8 cellular contexts compared by ENCODE assay signal in genomic region chr4:10018818-10019438, GRCh38. TPM values are rescaled to one million over a fixed set of nuclear protein-coding genes. Genes with fewer than 3 reads are reported as not detected.
DNase-seq lines count a peak whose midpoint lies in the region; ATAC-seq and TF ChIP-seq lines count a peak whose summit lies in the region.

No MANE protein-coding gene starts in this region.

- H3K4me3 ChIP-seq in AG04449 (ENCODE audit: low read depth, low read length): peak overlapping the region; percentile 50

- peak; percentile 81 for TF ChIP-seq CTCF in AG04449 (IDR thresholded peaks at IDR 0.05; ENCODE audit: insufficient read depth, low read length, missing control alignments)

- CTCF ChIA-PET in AG04449 (lab: Yijun Ruan, JAX): no interaction called here

- ATAC-seq in GM18867 (IDR thresholded peaks at IDR 0.05; ENCODE audit: unreplicated experiment) (peak; percentile 98), HG03103 (IDR thresholded peaks at IDR 0.05; ENCODE audit: low read depth, unreplicated experiment) (peak; percentile 94), left lobe of liver (peak; percentile 19)

- POLR2A ChIA-PET in AG04449 (lab: Yijun Ruan, JAX): no interaction called here

- peak; percentile 21 for DNase-seq in AG04449 (ENCODE audit: low read depth, low spot score)
- DNase-seq in NCI-H345 (lab: John Stamatoyannopoulos, UW): peak; percentile 81
- DNase-seq in activated CD4-positive, alpha-beta T cell treated with anti-CD3 and anti-CD28 coated beads, Interleukin-2, amount 50 U/mL, for 1 hour: peak; percentile 92
- DNase-seq in dedifferentiated amniotic fluid mesenchymal stem cell (ENCODE audit: extremely low spot score): peak; percentile 76
- DNase-seq in left lobe of liver (ENCODE audit: low spot score): peak; percentile 86
- DNase-seq in stimulated activated CD4-positive, alpha-beta T cell treated with anti-CD3 and anti-CD28 coated beads, Interleukin-2, amount 100 ng/mL, for 24 hours: peak; percentile 92

RNA-seq across cellular contexts. Expression of gene SLC2A9, which starts 2.4 kb away (rescaled TPM):
- 21.7 TPM for total RNA-seq in left lobe of liver

Comparison
In these comparisons a context has a peak if more than half of its experiments do, and no peak if none do; other contexts are left out.
1. Peak in every context shown above with its lines: DNase-seq, ATAC-seq and H3K4me3 ChIP-seq.
2. DNase-seq: peak in every context shown above with its lines; median percentile 92 in activated CD4-positive, alpha-beta T cell treated with anti-CD3 and anti-CD28 coated beads, Interleukin-2, amount 50 U/mL, for 1 hour; 92 in stimulated activated CD4-positive, alpha-beta T cell treated with anti-CD3 and anti-CD28 coated beads, Interleukin-2, amount 100 ng/mL, for 24 hours; 86 in left lobe of liver; 81 in NCI-H345; 76 in dedifferentiated amniotic fluid mesenchymal stem cell; 21 in AG04449.
3. ATAC-seq: peak in every context shown above with its lines; median percentile 98 in GM18867; 94 in HG03103; 19 in left lobe of liver.